Comparison of ENCODE assay signal across 1 cellular context in genomic region chr15:82647835-82648256, GRCh38.
TF ChIP-seq lines count a peak whose summit lies in the region.

No MANE protein-coding gene starts in this region.

TF ChIP-seq in GM12878, 131 proteins besides CTCF, POLR2A, EP300 and RAD21 (continued from another document):
- no peak for TF ChIP-seq ZBTB4 (CRISPR knock-in tag; IDR thresholded peaks at IDR 0.05)
- no peak for TF ChIP-seq BRCA1 (IDR thresholded peaks at IDR 0.05; ENCODE audit: low read depth, low read length)
- no peak for TF ChIP-seq ATF3 (IDR thresholded peaks at IDR 0.05; ENCODE audit: borderline replicate concordance, extremely low read depth, low read depth, low read length)
- no peak for TF ChIP-seq ZNF274 (IDR thresholded peaks at IDR 0.05; ENCODE audit: insufficient read depth, insufficient read length)
- TF ChIP-seq CREM (IDR thresholded peaks at IDR 0.05; ENCODE audit: low read depth): no peak
- no peak for TF ChIP-seq SUPT20H (IDR thresholded peaks at IDR 0.05; ENCODE audit: borderline replicate concordance, control insufficient read depth, low read depth, low read length)
- TF ChIP-seq SMC3 (IDR thresholded peaks at IDR 0.05; ENCODE audit: borderline replicate concordance, low read length): no peak
